In genomic region chr6:112665114-112665513, GRCh38 we compare ENCODE assay signal across 1 cellular context.
A peak's percentile ranks its signal among the peaks of the same experiment; 100 is the strongest.
TF ChIP-seq lines count a peak whose summit lies in the region.

No MANE protein-coding gene starts in this region.

TF ChIP-seq in IMR-90, 13 proteins besides CTCF, POLR2A, EP300 and RAD21 (continued from another document):
- TF ChIP-seq, protein P1, sequence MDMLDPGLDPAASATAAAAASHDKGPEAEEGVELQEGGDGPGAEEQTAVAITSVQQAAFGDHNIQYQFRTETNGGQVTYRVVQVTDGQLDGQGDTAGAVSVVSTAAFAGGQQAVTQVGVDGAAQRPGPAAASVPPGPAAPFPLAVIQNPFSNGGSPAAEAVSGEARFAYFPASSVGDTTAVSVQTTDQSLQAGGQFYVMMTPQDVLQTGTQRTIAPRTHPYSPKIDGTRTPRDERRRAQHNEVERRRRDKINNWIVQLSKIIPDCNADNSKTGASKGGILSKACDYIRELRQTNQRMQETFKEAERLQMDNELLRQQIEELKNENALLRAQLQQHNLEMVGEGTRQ (IDR thresholded peaks at IDR 0.05; ENCODE audit: low read depth, low read length): peak; percentile 69
- no peak for TF ChIP-seq SMC3 (IDR thresholded peaks at IDR 0.05; ENCODE audit: low read depth, low read length)
- TF ChIP-seq BHLHE40 (IDR thresholded peaks at IDR 0.05; ENCODE audit: low read depth, low read length): peak; percentile 41; the same call in 1 of the 2 replicates
TF ChIP-seq in IMR-90: peak in this region for 2.
